In genomic region chr12:90995041-90995440, GRCh38 we compare ENCODE assay signal across 1 cellular context.
TF ChIP-seq lines count a peak whose summit lies in the region.

No MANE protein-coding gene starts in this region.

TF ChIP-seq in HCT116, 20 proteins besides CTCF, POLR2A, EP300 and RAD21 (continued from another document):
- TF ChIP-seq ZBTB33 (IDR thresholded peaks at IDR 0.05; ENCODE audit: extremely low read depth, insufficient replicate concordance, low read length) = no peak
- no peak for TF ChIP-seq CEBPB (IDR thresholded peaks at IDR 0.05; ENCODE audit: low read depth)
